8 cellular contexts compared by ENCODE assay signal in genomic region chr3:58584690-58585004, GRCh38. TPM values are rescaled to one million over a fixed set of nuclear protein-coding genes. Genes with fewer than 3 reads are reported as not detected.
DNase-seq lines count a peak whose midpoint lies in the region; ATAC-seq and TF ChIP-seq lines count a peak whose summit lies in the region.

No MANE protein-coding gene starts in this region.

- DNase-seq in activated CD8-positive, alpha-beta memory T cell treated with anti-CD3 and anti-CD28 coated beads, Interleukin-2, amount 10 ng/mL, durations not matched to agents 7 days and 5 days: no peak
- DNase-seq in activated CD8-positive, alpha-beta memory T cell treated with anti-CD3 and anti-CD28 coated beads, Interleukin-2, amount 50 U/mL, for 48 hours: no peak
- DNase-seq in ascending aorta (ENCODE audit: low spot score in 2 of 2) (no peak), right lobe of liver (no peak), tibial artery (no peak), head of caudate nucleus (no peak)
- DNase-seq in stimulated activated CD4-positive, alpha-beta T cell treated with anti-CD3 and anti-CD28 coated beads, Interleukin-1b, Interleukin-23, amount 100 ng/mL, for 48 hours: no peak

- H3K36me3 ChIP-seq in ascending aorta (no peaks in the 10 kb centered on the region), right lobe of liver (no peaks in the 10 kb centered on the region), tibial artery (no peaks in the 10 kb centered on the region)

- CTCF ChIA-PET in activated CD8-positive, alpha-beta memory T cell treated with anti-CD3 and anti-CD28 coated beads, Interleukin-2, amount 10 ng/mL, durations not matched to agents 7 days and 5 days (lab: Charles Lee): interaction anchor here (1.0 to 1.3 kb wide), 5 partner anchors 15 to 278 kb away, joined by 3 to 9 read pairs (median 3); partner anchors contain the start of genes HTD2 and RPP14

- peaks cover 8% of the 10 kb centered on the region for H3K27me3 ChIP-seq in ascending aorta
- no peaks in the 10 kb centered on the region for H3K27me3 ChIP-seq in right lobe of liver
- H3K27me3 ChIP-seq in tibial artery: peaks cover 0 to 24% of the 10 kb centered on the region in 2 donors

- TF ChIP-seq POLR2A in right lobe of liver (IDR thresholded peaks at IDR 0.05): no peak

- TF ChIP-seq CTCF in ascending aorta (IDR thresholded peaks at IDR 0.05): no peak
- TF ChIP-seq CTCF in right lobe of liver (IDR thresholded peaks at IDR 0.05): no peak
- no peak for TF ChIP-seq CTCF in tibial artery (IDR thresholded peaks at IDR 0.05)

- peaks cover 59% of the 10 kb centered on the region for H3K27me3 Mint-ChIP-seq in activated CD8-positive, alpha-beta memory T cell treated with anti-CD3 and anti-CD28 coated beads, Interleukin-2, amount 10 ng/mL, durations not matched to agents 7 days and 5 days

- peak; percentile 17 for ATAC-seq in activated CD8-positive, alpha-beta memory T cell treated with anti-CD3 and anti-CD28 coated beads, Interleukin-2, amount 10 ng/mL, durations not matched to agents 7 days and 5 days
- ATAC-seq in right lobe of liver (peak; percentile 5 to 42 (median 20)), HG03095 (IDR thresholded peaks at IDR 0.05; ENCODE audit: unreplicated experiment) (no peak)

- 31% methylated on average over 10 of the region's 10 CpGs for WGBS in right lobe of liver (ENCODE audit: insufficient coverage, low coverage, low lambda C conversion rate, missing lambda C conversion rate)

- no peak overlapping the region for H3K27ac Mint-ChIP-seq in activated CD8-positive, alpha-beta memory T cell treated with anti-CD3 and anti-CD28 coated beads, Interleukin-2, amount 10 ng/mL, durations not matched to agents 7 days and 5 days

- intact Hi-C loops in ascending aorta (cut with DNase I): no loop called here
- intact Hi-C loops in right lobe of liver (cut with DNase I): no loop called here
- intact Hi-C loops in tibial artery (cut with DNase I; ENCODE audit: low total_unique reads): no loop called here
- intact Hi-C loops in head of caudate nucleus (cut with DNase I): no loop called here

- H3K4me1 ChIP-seq in ascending aorta (peaks cover 0 to 6% of the 10 kb centered on the region in 2 donors), right lobe of liver (no peaks in the 10 kb centered on the region), tibial artery (peaks cover 0 to 18% (median 13%) of the 10 kb centered on the region in 4 donors)

- H3K9me3 Mint-ChIP-seq in activated CD8-positive, alpha-beta memory T cell treated with anti-CD3 and anti-CD28 coated beads, Interleukin-2, amount 10 ng/mL, durations not matched to agents 7 days and 5 days (ENCODE audit: low read depth): peaks cover 2% of the 10 kb centered on the region

- H3K27ac ChIP-seq in ascending aorta (peak overlapping the region; percentile 60 to 64), right lobe of liver (peak overlapping the region; percentile 51 to 87 (median 55)), tibial artery (peak overlapping the region; percentile 68 to 74)

- H3K4me3 Mint-ChIP-seq in activated CD8-positive, alpha-beta memory T cell treated with anti-CD3 and anti-CD28 coated beads, Interleukin-2, amount 10 ng/mL, durations not matched to agents 7 days and 5 days: peak overlapping the region; percentile 79

- H3K4me3 ChIP-seq in ascending aorta (peak overlapping the region; percentile 68 to 80), right lobe of liver (peak overlapping the region; percentile 46 to 64 (median 56)), tibial artery (peak overlapping the region; percentile 57 to 67)

- peaks cover 11% of the 10 kb centered on the region for H3K4me1 Mint-ChIP-seq in activated CD8-positive, alpha-beta memory T cell treated with anti-CD3 and anti-CD28 coated beads, Interleukin-2, amount 10 ng/mL, durations not matched to agents 7 days and 5 days

- peaks cover 4% of the 10 kb centered on the region for H3K36me3 Mint-ChIP-seq in activated CD8-positive, alpha-beta memory T cell treated with anti-CD3 and anti-CD28 coated beads, Interleukin-2, amount 10 ng/mL, durations not matched to agents 7 days and 5 days

- H3K9me3 ChIP-seq in ascending aorta: no peaks in the 10 kb centered on the region
- no peaks in the 10 kb centered on the region for H3K9me3 ChIP-seq in right lobe of liver
- H3K9me3 ChIP-seq in tibial artery: no peaks in the 10 kb centered on the region

RNA-seq across cellular contexts. Expression of gene FAM107A, which starts 7.5 kb away (rescaled TPM):
- total RNA-seq in activated CD8-positive, alpha-beta memory T cell treated with anti-CD3 and anti-CD28 coated beads, Interleukin-2, amount 10 ng/mL, durations not matched to agents 7 days and 5 days: not detected
- 93.4 TPM for total RNA-seq in ascending aorta
- 1 to 10 TPM in 3 of 6 experiments, under 1 TPM in 3; 0.33 to 3.6 (median 1.6) TPM for total RNA-seq in right lobe of liver

RNA-seq across cellular contexts. Expression of gene ACOX2, which starts 47.7 kb away (rescaled TPM):
- total RNA-seq in activated CD8-positive, alpha-beta memory T cell treated with anti-CD3 and anti-CD28 coated beads, Interleukin-2, amount 10 ng/mL, durations not matched to agents 7 days and 5 days: not detected
- total RNA-seq in ascending aorta: 32.6 TPM
- total RNA-seq in right lobe of liver: 100 to 1,000 TPM in 3 of 6 experiments, 10 to 100 TPM in 3; 67.8 to 269 (median 149) TPM

Comparison
In these comparisons a context has a peak if more than half of its experiments do, and no peak if none do; other contexts are left out.
1. RNA of gene FAM107A, which starts 7.5 kb away (total RNA-seq): 93.4 TPM in ascending aorta (single experiment); 0.33 to 3.6 TPM in right lobe of liver and not detected in activated CD8-positive, alpha-beta memory T cell treated with anti-CD3 and anti-CD28 coated beads, Interleukin-2, amount 10 ng/mL, durations not matched to agents 7 days and 5 days; every median in the first group is over 10 times any median in the second.
2. RNA of gene ACOX2, which starts 47.7 kb away (total RNA-seq): 67.8 to 269 TPM in right lobe of liver and 32.6 TPM in ascending aorta (single experiment); not detected in activated CD8-positive, alpha-beta memory T cell treated with anti-CD3 and anti-CD28 coated beads, Interleukin-2, amount 10 ng/mL, durations not matched to agents 7 days and 5 days; every median in the first group is over 10 times any median in the second.
3. Peak in every context shown above with its lines, with median percentiles within 50 percentile points of each other: H3K27ac ChIP-seq and H3K4me3 ChIP-seq.